Comparison of ENCODE assay signal across 20 cellular contexts in the genomic region with DNA sequence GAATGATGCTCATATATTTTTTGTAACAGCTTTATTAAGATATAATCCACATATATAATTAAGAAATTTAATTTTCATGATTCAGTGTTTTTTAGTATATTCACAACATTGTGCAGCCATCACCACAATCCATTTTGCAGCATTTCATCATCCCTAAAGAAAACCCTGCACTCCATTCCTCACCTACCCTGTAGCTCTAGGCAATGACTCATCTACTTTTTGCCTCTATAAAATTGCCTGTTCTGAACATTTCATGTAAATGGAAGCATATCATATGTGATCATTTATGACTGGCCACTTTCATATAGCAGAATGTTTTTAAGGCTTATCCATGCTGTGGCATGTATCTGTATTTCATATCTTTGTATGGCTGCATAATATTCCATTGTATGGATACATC.
"Had no signal": no experiment of that assay in that cellular context is flagged by ENCODE, and none has a peak within 500 bp of the region (broad histone marks: within the 10 kb centered on the region; RNA-seq: fewer than 3 reads in every experiment).

No MANE protein-coding gene starts in this region.

- H3K27me3 ChIP-seq: esophagus muscularis mucosa, hepatocyte, neutrophil, stomach had no signal

- ATAC-seq: left colon; left ventricle myocardium superior; naive thymus-derived CD4-positive, alpha-beta T cell; sciatic nerve had no signal

- H3K4me1 ChIP-seq: esophagus muscularis mucosa, stomach had no signal

- H3K4me3 ChIP-seq: coronary artery, esophagus muscularis mucosa, hepatocyte, lung, stomach had no signal

- H3K4me3 Mint-ChIP-seq: naive thymus-derived CD4-positive, alpha-beta T cell had no signal

- H3K36me3 ChIP-seq: esophagus muscularis mucosa, neutrophil had no signal

- H3K36me3 Mint-ChIP-seq: naive thymus-derived CD4-positive, alpha-beta T cell had no signal

- H2AFZ ChIP-seq: hepatocyte had no signal

- H3K27ac ChIP-seq: coronary artery, epithelial cell of prostate, esophagus muscularis mucosa, hepatocyte, neutrophil, stomach had no signal

- H3K27me3 Mint-ChIP-seq: naive thymus-derived CD4-positive, alpha-beta T cell had no signal

- H3K79me2 ChIP-seq: hepatocyte had no signal

- DNase-seq: cerebellar nuclear complex; effector CD4-positive, alpha-beta T cell; left colon; left ventricle myocardium superior; mesendoderm; naive thymus-derived CD4-positive, alpha-beta T cell; posterior cingulate gyrus; stimulated activated CD4-positive, alpha-beta T cell treated with anti-CD3 and anti-CD28 coated beads, Interleukin-2, amount 100 ng/mL, for 24 hours; stimulated activated CD4-positive, alpha-beta T cell treated with anti-CD3 and anti-CD28 coated beads, Interleukin-4, amount 100 ng/mL, for 4 hours; stimulated activated naive CD4-positive, alpha-beta T cell; stomach; substantia nigra; trophoblast cell had no signal

- H3K4me1 Mint-ChIP-seq: naive thymus-derived CD4-positive, alpha-beta T cell had no signal

- H3K4me2 ChIP-seq: hepatocyte had no signal

- H3K9me3 ChIP-seq: esophagus muscularis mucosa, neutrophil had no signal
